8 cellular contexts compared by ENCODE assay signal in genomic region chr20:44780226-44780625, GRCh38. TPM values are rescaled to one million over a fixed set of nuclear protein-coding genes. Genes with fewer than 3 reads are reported as not detected.
DNase-seq lines count a peak whose midpoint lies in the region.

No MANE protein-coding gene starts in this region.

- H2BK5ac ChIP-seq in mesenchymal stem cell (ENCODE audit: low read depth, low read length, poor library complexity, severe bottlenecking), result no peak overlapping the region

- H2AK5ac ChIP-seq in mesenchymal stem cell (ENCODE audit: low read length, severe bottlenecking), result no peak overlapping the region

- H3K14ac ChIP-seq in mesenchymal stem cell (ENCODE audit: low read length in 2 of 2), result no peak overlapping the region

- H2BK15ac ChIP-seq in mesenchymal stem cell (ENCODE audit: low read depth, poor library complexity, severe bottlenecking), result no peak overlapping the region

- H3K23ac ChIP-seq in mesenchymal stem cell (ENCODE audit: low read length in 2 of 2), result no peak overlapping the region

- no peaks in the 10 kb centered on the region for H3K79me1 ChIP-seq in mesenchymal stem cell (replicated peaks; ENCODE audit: low read length, poor library complexity, severe bottlenecking)

- peak; percentile 72 for DNase-seq in GM03348 (ENCODE audit: low spot score)
- peak; percentile 13 for DNase-seq in NCI-H1048 (lab: John Stamatoyannopoulos, UW)
- DNase-seq in amniotic stem cell (lab: John Stamatoyannopoulos, UW), result peak; percentile 22
- DNase-seq in mesenchymal stem cell, result peak; percentile 57
- DNase-seq in ureter (ENCODE audit: low spot score), result no peak
- DNase-seq in cortex of kidney (lab: John Stamatoyannopoulos, UW), result no peak
- DNase-seq in KG1 (lab: John Stamatoyannopoulos, UW), result no peak
- no peak for DNase-seq in activated CD4-positive, CD25-positive, alpha-beta regulatory T cell (lab: John Stamatoyannopoulos, UW)

- no peak overlapping the region for H2AFZ ChIP-seq in mesenchymal stem cell (ENCODE audit: low read depth, low read length)

- H4K8ac ChIP-seq in mesenchymal stem cell (ENCODE audit: low read length), result no peak overlapping the region

- H3K4ac ChIP-seq in mesenchymal stem cell (ENCODE audit: low read depth in 1 of 2, low read length in 2 of 2), result no peak overlapping the region

- H4K91ac ChIP-seq in mesenchymal stem cell (ENCODE audit: low read length), result no peak overlapping the region

- no peak overlapping the region for H3K18ac ChIP-seq in mesenchymal stem cell (ENCODE audit: low read depth in 1 of 2, low read length in 2 of 2)

- H3K27me3 ChIP-seq in mesenchymal stem cell (ENCODE audit: control insufficient read depth in 1 of 2, insufficient read depth in 1 of 2, low read length in 2 of 2), result peaks cover 14 to 57% of the 10 kb centered on the region in 2 experiments

- 21% methylated on average over 4 of the region's 5 CpGs for WGBS in mesenchymal stem cell

- H3K27ac ChIP-seq in mesenchymal stem cell (ENCODE audit: low read length, poor library complexity, severe bottlenecking), result no peak overlapping the region

- H3K9me3 ChIP-seq in mesenchymal stem cell (ENCODE audit: control insufficient read depth, low read length), result no peaks in the 10 kb centered on the region

- H3K4me1 ChIP-seq in mesenchymal stem cell (ENCODE audit: control insufficient read depth, insufficient read depth, low read depth, low read length), result peaks cover 1% of the 10 kb centered on the region

- H3K9ac ChIP-seq in mesenchymal stem cell (ENCODE audit: low read length), result no peak overlapping the region

- no peak overlapping the region for H2BK12ac ChIP-seq in mesenchymal stem cell (ENCODE audit: low read length in 2 of 2)

- H2BK120ac ChIP-seq in mesenchymal stem cell (ENCODE audit: low read depth, low read length), result no peak overlapping the region

- no peak overlapping the region for H3K4me3 ChIP-seq in mesenchymal stem cell (ENCODE audit: insufficient read depth in 1 of 2, low read depth in 1 of 2, low read length in 2 of 2)

- H3K36me3 ChIP-seq in mesenchymal stem cell (ENCODE audit: control insufficient read depth in 1 of 2, insufficient read depth in 2 of 2, low read depth in 1 of 2, low read length in 2 of 2), result no peaks in the 10 kb centered on the region

- no peak overlapping the region for H3K4me2 ChIP-seq in mesenchymal stem cell (ENCODE audit: low read length, poor library complexity, severe bottlenecking)

RNA-seq across cellular contexts. Expression of gene RIMS4, which starts 30.1 kb away (rescaled TPM):
- not detected for polyA plus RNA-seq in mesenchymal stem cell (2013, experiment 1 of 2)
- not detected for polyA plus RNA-seq in mesenchymal stem cell (2013, experiment 2 of 2)
- 0.44 TPM for total RNA-seq in ureter

RNA-seq across cellular contexts. Expression of gene KCNK15, which starts 34.6 kb away (rescaled TPM):
- not detected for polyA plus RNA-seq in mesenchymal stem cell (2013, experiment 1 of 2)
- not detected for polyA plus RNA-seq in mesenchymal stem cell (2013, experiment 2 of 2)
- total RNA-seq in ureter, result 3.4 TPM

Comparison
In these comparisons a context has a peak if more than half of its experiments do, and no peak if none do; other contexts are left out.
1. DNase-seq: peak in GM03348 (single experiment), NCI-H1048 (single experiment), amniotic stem cell (single experiment) and mesenchymal stem cell (single experiment); none in ureter (single experiment), cortex of kidney (single experiment), KG1 (single experiment) and activated CD4-positive, CD25-positive, alpha-beta regulatory T cell (0 of 4).